18 cellular contexts compared by ENCODE assay signal in the genomic region with DNA sequence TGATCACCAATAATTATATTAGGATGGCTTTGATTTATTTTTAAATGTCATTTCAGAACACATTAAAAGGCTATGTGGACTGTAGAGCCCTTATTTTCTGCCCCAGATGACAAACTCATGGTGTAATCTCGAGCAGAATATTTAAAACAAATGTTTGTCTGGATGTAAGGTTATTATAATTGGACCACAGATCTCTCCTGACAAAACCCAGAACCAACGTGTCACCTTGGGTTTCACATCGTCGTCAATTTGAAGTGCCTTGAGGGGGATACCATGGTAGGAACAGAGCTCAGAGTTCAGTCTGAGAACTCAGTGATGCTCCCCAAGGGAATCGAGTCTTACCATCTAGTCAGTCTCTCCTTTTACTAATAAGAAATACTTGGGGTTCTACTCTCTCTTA.
"Had no signal": no experiment of that assay in that cellular context is flagged by ENCODE, and none has a peak within 500 bp of the region (broad histone marks: within the 10 kb centered on the region; RNA-seq: fewer than 3 reads in every experiment).

No MANE protein-coding gene starts in this region.

- DNase-seq: activated CD4-positive, alpha-beta T cell treated with anti-CD3 and anti-CD28 coated beads for 4 hours; activated CD8-positive, alpha-beta T cell treated with anti-CD3 and anti-CD28 coated beads for 36 hours; activated effector memory CD4-positive, alpha-beta T cell treated with anti-CD3 and anti-CD28 coated beads, Interleukin-2, amount 50 U/mL, for 16 hours; activated T-cell treated with anti-CD3 and anti-CD28 coated beads, Interleukin-2, amount 50 U/mL, for 48 hours; adrenal gland; central memory CD4-positive, alpha-beta T cell; cortex of kidney; effector CD4-positive, alpha-beta T cell; foreskin melanocyte; heart right ventricle; right cardiac atrium; T-helper 2 cell; upper lobe of right lung had no signal

- H3K9me3 ChIP-seq: adrenal gland, heart right ventricle, neutrophil, upper lobe of right lung had no signal

- H3K9me3 Mint-ChIP-seq: activated CD8-positive, alpha-beta T cell treated with anti-CD3 and anti-CD28 coated beads for 36 hours; activated naive CD4-positive, alpha-beta T cell treated with anti-CD3 and anti-CD28 coated beads, Interleukin-2, amount 50 U/mL, for 24 hours; mesothelial cell of epicardium; stimulated activated naive CD8-positive, alpha-beta T cell treated with anti-CD3 and anti-CD28 coated beads, Interleukin-15, Interleukin-2, amounts not matched to agents 100 ng/mL and 50 ng/mL, for 24 hours had no signal

- H3K4me3 ChIP-seq: adrenal gland, heart right ventricle, lung, upper lobe of right lung had no signal

- H3K27ac ChIP-seq: adrenal gland, heart right ventricle, neutrophil, upper lobe of right lung had no signal

- H3K27me3 ChIP-seq: upper lobe of right lung had no signal

- H3K36me3 Mint-ChIP-seq: activated naive CD4-positive, alpha-beta T cell treated with anti-CD3 and anti-CD28 coated beads, Interleukin-2, amount 50 U/mL, for 24 hours; mesothelial cell of epicardium had no signal

- H3K27ac Mint-ChIP-seq: activated CD8-positive, alpha-beta T cell treated with anti-CD3 and anti-CD28 coated beads for 36 hours; activated naive CD4-positive, alpha-beta T cell treated with anti-CD3 and anti-CD28 coated beads, Interleukin-2, amount 50 U/mL, for 24 hours; mesothelial cell of epicardium; stimulated activated naive CD8-positive, alpha-beta T cell treated with anti-CD3 and anti-CD28 coated beads, Interleukin-15, Interleukin-2, amounts not matched to agents 100 ng/mL and 50 ng/mL, for 24 hours had no signal

- H3K4me3 Mint-ChIP-seq: activated CD8-positive, alpha-beta T cell treated with anti-CD3 and anti-CD28 coated beads for 36 hours; activated naive CD4-positive, alpha-beta T cell treated with anti-CD3 and anti-CD28 coated beads, Interleukin-2, amount 50 U/mL, for 24 hours; mesothelial cell of epicardium; stimulated activated naive CD8-positive, alpha-beta T cell treated with anti-CD3 and anti-CD28 coated beads, Interleukin-15, Interleukin-2, amounts not matched to agents 100 ng/mL and 50 ng/mL, for 24 hours had no signal

- ATAC-seq: activated CD8-positive, alpha-beta T cell treated with anti-CD3 and anti-CD28 coated beads for 36 hours; heart right ventricle; right cardiac atrium; upper lobe of right lung had no signal

- H3K36me3 ChIP-seq: adrenal gland, heart right ventricle, neutrophil, upper lobe of right lung had no signal
